13 cellular contexts compared by ENCODE assay signal in the genomic region with DNA sequence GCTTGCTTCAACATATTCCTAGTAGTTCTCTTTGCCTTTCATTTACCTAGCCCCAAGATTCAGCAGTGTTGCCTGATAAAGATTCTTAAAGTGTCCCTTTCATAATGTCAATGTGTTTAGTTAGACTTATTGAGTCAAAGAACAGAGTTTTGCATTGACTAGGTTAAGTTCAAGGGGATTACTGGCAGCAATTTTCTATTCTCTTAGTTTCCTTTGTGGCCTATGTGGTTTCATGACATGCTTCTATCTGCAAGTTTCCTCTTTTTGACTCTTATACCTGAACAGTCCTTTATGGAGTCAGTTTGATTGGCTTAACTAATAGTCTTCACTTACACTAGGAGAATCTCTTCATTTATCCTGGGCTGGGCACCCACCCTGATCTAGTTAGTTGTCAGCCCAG.
DNase-seq lines count a peak whose midpoint lies in the region; ATAC-seq, FAIRE-seq and TF ChIP-seq lines count a peak whose summit lies in the region.
"Had no signal": no experiment of that assay in that cellular context is flagged by ENCODE, and none has a peak within 500 bp of the region (broad histone marks: within the 10 kb centered on the region; RNA-seq: fewer than 3 reads in every experiment).

No MANE protein-coding gene starts in this region.

- POLR2A ChIA-PET in GM10248 (lab: Yijun Ruan, JAX), result no interaction called here

- no peak for TF ChIP-seq POLR2A in GM12892 (IDR thresholded peaks at IDR 0.05; ENCODE audit: low read depth, low read length)

- peak; percentile 76 for ATAC-seq in GM19397 (IDR thresholded peaks at IDR 0.05; ENCODE audit: unreplicated experiment)
- peak; percentile 86 for ATAC-seq in HG02798 (IDR thresholded peaks at IDR 0.05; ENCODE audit: poor library complexity, unreplicated experiment)
- ATAC-seq in HG03460 (IDR thresholded peaks at IDR 0.05; ENCODE audit: unreplicated experiment), result peak; percentile 87

- TF ChIP-seq CTCF in GM13977 (IDR thresholded peaks at IDR 0.05; ENCODE audit: extremely low read depth, insufficient read depth, missing control alignments), result no peak
- no peak for TF ChIP-seq CTCF in GM10248 (IDR thresholded peaks at IDR 0.05; ENCODE audit: control extremely low read depth, extremely low read depth, low read depth, missing control alignments)

- peak; percentile 42 for DNase-seq in GM13977 (ENCODE audit: low spot score)
- DNase-seq in cerebellum (ENCODE audit: low spot score), result no peak
- no peak for DNase-seq in GM10248 (ENCODE audit: extremely low spot score)
- DNase-seq in GM12892 (ENCODE audit: insufficient read length), result no peak
- DNase-seq in D341Med (ENCODE audit: low spot score), result no peak
- DNase-seq: head of caudate nucleus, NCI-H1092 treated with DMSO at 0.1 percent for 48 hours, NCI-H748 treated with DMSO at 0.1 percent for 48 hours, retina had no signal

- no peak for FAIRE-seq in GM12892 (lab: Jason Lieb, UNC)
- FAIRE-seq: G401.6 had no signal

- CTCF ChIA-PET in GM10248 (lab: Yijun Ruan, JAX), result interaction anchor here (1.5 to 2.0 kb wide), 2 partner anchors 14 to 16 kb away, joined by 5 to 8 read pairs; no protein-coding TSS in a partner anchor

- in situ Hi-C loops in GM13977 (cut with MboI; ENCODE audit: low pct_unique_long_range_greater_than_20kb, low sequenced_read_pairs, unreplicated experiment), result no loop called here
